15 cellular contexts compared by ENCODE assay signal in genomic region chr12:63917477-63917862, GRCh38.
DNase-seq lines count a peak whose midpoint lies in the region; TF ChIP-seq lines count a peak whose summit lies in the region.
"Had no signal": no experiment of that assay in that cellular context is flagged by ENCODE, and none has a peak within 500 bp of the region (broad histone marks: within the 10 kb centered on the region; RNA-seq: fewer than 3 reads in every experiment).

No MANE protein-coding gene starts in this region.

- CTCF ChIA-PET in HEK293T (lab: Yijun Ruan, JAX): no interaction called here

- no peak overlapping the region for H3K4me3 Mint-ChIP-seq in type B pancreatic cell

- peak overlapping the region; percentile 63 for H3K27ac ChIP-seq in HL-60 (replicated peaks)
- H3K27ac ChIP-seq in brain microvascular endothelial cell: peak overlapping the region; percentile 98
- H3K27ac ChIP-seq in muscle layer of duodenum (ENCODE audit: low read length): peak overlapping the region; percentile 33
- H3K27ac ChIP-seq: prostate gland, thoracic aorta had no signal

- no peaks in the 10 kb centered on the region for H3K9me3 ChIP-seq in muscle layer of duodenum (ENCODE audit: control insufficient read depth in 1 of 2, low read length in 2 of 2)
- H3K9me3 ChIP-seq: BE2C, prostate gland, thoracic aorta had no signal

- H3K9me3 Mint-ChIP-seq in type B pancreatic cell: peaks cover 9% of the 10 kb centered on the region

- POLR2A ChIA-PET in HEK293T (lab: Yijun Ruan, JAX): no interaction called here

- H3K27ac Mint-ChIP-seq in type B pancreatic cell: peak overlapping the region; percentile 84

- peaks cover 28% of the 10 kb centered on the region for H3K4me1 Mint-ChIP-seq in type B pancreatic cell (ENCODE audit: unreplicated experiment)

- no peaks in the 10 kb centered on the region for H3K27me3 ChIP-seq in HL-60 (ENCODE audit: insufficient read depth, poor library complexity, severe bottlenecking)
- no peaks in the 10 kb centered on the region for H3K27me3 ChIP-seq in brain microvascular endothelial cell (replicated peaks)
- H3K27me3 ChIP-seq in muscle layer of duodenum (ENCODE audit: low read depth, low read length): no peaks in the 10 kb centered on the region
- H3K27me3 ChIP-seq: BE2C had no signal

- in situ Hi-C loops in brain microvascular endothelial cell (cut with HindIII; ENCODE audit: low pct_ligation_motif_present, low sequenced_read_pairs): no loop called here

- H3K4me1 ChIP-seq in muscle layer of duodenum (ENCODE audit: control insufficient read depth in 1 of 2, insufficient read depth in 2 of 2, low read length in 2 of 2): peaks cover 30 to 32% of the 10 kb centered on the region in 2 donors
- H3K4me1 ChIP-seq: prostate gland had no signal

- H3K36me3 ChIP-seq in brain microvascular endothelial cell (replicated peaks) (no peaks in the 10 kb centered on the region), muscle layer of duodenum (ENCODE audit: control insufficient read depth in 1 of 2, insufficient read depth in 2 of 2, low read length in 2 of 2) (peaks cover 0 to 4% of the 10 kb centered on the region in 2 donors)
- H3K36me3 ChIP-seq: BE2C, prostate gland, thoracic aorta had no signal

- H3K4me3 ChIP-seq in HL-60 (replicated peaks; ENCODE audit: insufficient read depth, low read length) (no peak overlapping the region), brain microvascular endothelial cell (ENCODE audit: low read depth, low read length) (no peak overlapping the region), muscle layer of duodenum (ENCODE audit: low read depth in 1 of 2, low read length in 2 of 2) (no peak overlapping the region)
- H3K4me3 ChIP-seq: prostate gland, thoracic aorta had no signal

- TF ChIP-seq CTCF in HL-60 (IDR thresholded peaks at IDR 0.05; ENCODE audit: insufficient read depth, low read length) (no peak), brain microvascular endothelial cell (IDR thresholded peaks at IDR 0.05; ENCODE audit: low read depth, low read length, missing control alignments) (no peak), type B pancreatic cell (conservative IDR thresholded peaks at IDR 0.05) (no peak)

- H3K27me3 Mint-ChIP-seq in type B pancreatic cell: no peaks in the 10 kb centered on the region

- DNase-seq in HL-60 (ENCODE audit: low read depth in 1 of 2, low spot score in 1 of 2) (no peak), brain microvascular endothelial cell (no peak), type B pancreatic cell (ENCODE audit: extremely low spot score, unreplicated experiment) (no peak), HEK293T (ENCODE audit: extremely low spot score) (no peak), GDM1 (lab: John Stamatoyannopoulos, UW) (no peak)
- DNase-seq in NK-92 treated with Interleukin-12 subunit alpha and Interleukin-12 subunit beta, amount 100 ng/mL, for 24 hours (lab: John Stamatoyannopoulos, UW): no peak
- DNase-seq: activated CD4-positive, alpha-beta T cell treated with anti-CD3 and anti-CD28 coated beads, Interleukin-2, amount 50 U/mL, for 4 hours; activated T-cell treated with anti-CD3 and anti-CD28 coated beads, Interleukin-2, amount 50 U/mL, for 48 hours; BE2C; cerebellar nuclear complex; NCI-H1105; NCI-H2171 had no signal

- H3K36me3 Mint-ChIP-seq in type B pancreatic cell: no peaks in the 10 kb centered on the region

TF ChIP-seq in HEK293T, 16 proteins besides CTCF, POLR2A, EP300 and RAD21:
- TF ChIP-seq PKNOX1 (IDR thresholded peaks at IDR 0.05) (no peak), SUZ12 (IDR thresholded peaks at IDR 0.05) (no peak), SP1 (IDR thresholded peaks at IDR 0.05) (no peak), FOXK2 (IDR thresholded peaks at IDR 0.05) (no peak), NFRKB (IDR thresholded peaks at IDR 0.05) (no peak), LEF1 (IDR thresholded peaks at IDR 0.05; ENCODE audit: borderline replicate concordance) (no peak)

Comparison
In these comparisons a context has a peak if more than half of its experiments do, and no peak if none do; other contexts are left out.
1. H3K27ac ChIP-seq: peak in every context shown above with its lines; median percentile 98 in brain microvascular endothelial cell; 63 in HL-60; 33 in muscle layer of duodenum.